In genomic region chr6:36863670-36864540, GRCh38 we compare ENCODE assay signal across 23 cellular contexts. TPM values are rescaled to one million over a fixed set of nuclear protein-coding genes. Genes with fewer than 3 reads are reported as not detected.
A peak's percentile ranks its signal among the peaks of the same experiment; 100 is the strongest.
DNase-seq lines count a peak whose midpoint lies in the region; ATAC-seq and TF ChIP-seq lines count a peak whose summit lies in the region.
"Had no signal": no experiment of that assay in that cellular context is flagged by ENCODE, and none has a peak within 500 bp of the region (broad histone marks: within the 10 kb centered on the region; RNA-seq: fewer than 3 reads in every experiment).

No MANE protein-coding gene starts in this region.

- CTCF ChIA-PET in activated CD4-positive, alpha-beta memory T cell treated with anti-CD3 and anti-CD28 coated beads, Interleukin-2, amount 10 ng/mL, durations not matched to agents 7 days and 5 days (lab: Charles Lee) = interaction anchor here (1.0 to 2.3 kb wide), 6 partner anchors 8 to 98 kb away, joined by 3 to 7 read pairs (median 6); partner anchors contain the start of gene C6orf89
- CTCF ChIA-PET in activated CD4-positive, alpha-beta memory T cell treated with anti-CD3 and anti-CD28 coated beads for 36 hours (lab: Charles Lee) = interaction anchor here (1.2 to 5.1 kb wide), 4 partner anchors 10 to 154 kb away, joined by 3 to 41 read pairs (median 3); no protein-coding TSS in a partner anchor

- H3K4me1 Mint-ChIP-seq in activated CD4-positive, alpha-beta memory T cell treated with anti-CD3 and anti-CD28 coated beads, Interleukin-2, amount 10 ng/mL, durations not matched to agents 7 days and 5 days = peaks cover 67% of the 10 kb centered on the region
- H3K4me1 Mint-ChIP-seq in activated CD4-positive, alpha-beta memory T cell treated with anti-CD3 and anti-CD28 coated beads for 36 hours (ENCODE audit: low read depth) = peaks cover 56% of the 10 kb centered on the region
- H3K4me1 Mint-ChIP-seq in activated T-helper 17 cell treated with anti-CD3 and anti-CD28 coated beads, Interleukin-2, amount 50 U/mL, for 72 hours = peaks cover 48% of the 10 kb centered on the region
- peaks cover 17% of the 10 kb centered on the region for H3K4me1 Mint-ChIP-seq in neural crest cell
- peaks cover 47% of the 10 kb centered on the region for H3K4me1 Mint-ChIP-seq in activated T-cell treated with anti-CD3 and anti-CD28 coated beads, Interleukin-2, amount 50 U/mL, for 72 hours (ENCODE audit: low read depth)

- intact Hi-C loops in activated CD4-positive, alpha-beta memory T cell treated with anti-CD3 and anti-CD28 coated beads for 36 hours (cut with micrococcal nuclease) = no loop called here

- H3K27me3 Mint-ChIP-seq in activated CD4-positive, alpha-beta memory T cell treated with anti-CD3 and anti-CD28 coated beads, Interleukin-2, amount 10 ng/mL, durations not matched to agents 7 days and 5 days = no peaks in the 10 kb centered on the region
- H3K27me3 Mint-ChIP-seq in activated CD4-positive, alpha-beta memory T cell treated with anti-CD3 and anti-CD28 coated beads for 36 hours = no peaks in the 10 kb centered on the region
- H3K27me3 Mint-ChIP-seq in activated T-helper 17 cell treated with anti-CD3 and anti-CD28 coated beads, Interleukin-2, amount 50 U/mL, for 72 hours = no peaks in the 10 kb centered on the region
- H3K27me3 Mint-ChIP-seq in neural crest cell (ENCODE audit: low read depth) = no peaks in the 10 kb centered on the region
- H3K27me3 Mint-ChIP-seq in activated T-cell treated with anti-CD3 and anti-CD28 coated beads, Interleukin-2, amount 50 U/mL, for 72 hours (ENCODE audit: low read depth) = no peaks in the 10 kb centered on the region
- H3K27me3 Mint-ChIP-seq: stimulated activated naive CD8-positive, alpha-beta T cell treated with anti-CD3 and anti-CD28 coated beads, Interleukin-15, amount 100 ng/mL, for 72 hours; type B pancreatic cell had no signal

- H3K9me3 Mint-ChIP-seq in activated CD4-positive, alpha-beta memory T cell treated with anti-CD3 and anti-CD28 coated beads, Interleukin-2, amount 10 ng/mL, durations not matched to agents 7 days and 5 days = no peaks in the 10 kb centered on the region
- no peaks in the 10 kb centered on the region for H3K9me3 Mint-ChIP-seq in activated CD4-positive, alpha-beta memory T cell treated with anti-CD3 and anti-CD28 coated beads for 36 hours
- no peaks in the 10 kb centered on the region for H3K9me3 Mint-ChIP-seq in activated T-helper 17 cell treated with anti-CD3 and anti-CD28 coated beads, Interleukin-2, amount 50 U/mL, for 72 hours
- no peaks in the 10 kb centered on the region for H3K9me3 Mint-ChIP-seq in neural crest cell
- H3K9me3 Mint-ChIP-seq in activated T-cell treated with anti-CD3 and anti-CD28 coated beads, Interleukin-2, amount 50 U/mL, for 72 hours = no peaks in the 10 kb centered on the region
- H3K9me3 Mint-ChIP-seq: stimulated activated naive CD8-positive, alpha-beta T cell treated with anti-CD3 and anti-CD28 coated beads, Interleukin-15, amount 100 ng/mL, for 72 hours; type B pancreatic cell had no signal

- H3K27ac Mint-ChIP-seq in activated CD4-positive, alpha-beta memory T cell treated with anti-CD3 and anti-CD28 coated beads, Interleukin-2, amount 10 ng/mL, durations not matched to agents 7 days and 5 days = peak overlapping the region; percentile 44
- H3K27ac Mint-ChIP-seq in activated CD4-positive, alpha-beta memory T cell treated with anti-CD3 and anti-CD28 coated beads for 36 hours = no peak overlapping the region
- H3K27ac Mint-ChIP-seq in activated T-helper 17 cell treated with anti-CD3 and anti-CD28 coated beads, Interleukin-2, amount 50 U/mL, for 72 hours = peak overlapping the region; percentile 88
- H3K27ac Mint-ChIP-seq in neural crest cell (ENCODE audit: unreplicated experiment) = peak overlapping the region; percentile 17
- no peak overlapping the region for H3K27ac Mint-ChIP-seq in activated T-cell treated with anti-CD3 and anti-CD28 coated beads, Interleukin-2, amount 50 U/mL, for 72 hours
- H3K27ac Mint-ChIP-seq: stimulated activated naive CD8-positive, alpha-beta T cell treated with anti-CD3 and anti-CD28 coated beads, Interleukin-15, amount 100 ng/mL, for 72 hours; type B pancreatic cell had no signal

- TF ChIP-seq CTCF in neural crest cell (conservative IDR thresholded peaks at IDR 0.05) = no peak

- POLR2A ChIA-PET in activated CD4-positive, alpha-beta memory T cell treated with anti-CD3 and anti-CD28 coated beads, Interleukin-2, amount 10 ng/mL, durations not matched to agents 7 days and 5 days (lab: Charles Lee) = interaction anchor here (1.1 to 2.9 kb wide), 5 partner anchors 9 to 95 kb away, joined by 3 to 26 read pairs (median 5); partner anchors contain the start of gene PPIL1
- POLR2A ChIA-PET in activated CD4-positive, alpha-beta memory T cell treated with anti-CD3 and anti-CD28 coated beads for 36 hours (lab: Charles Lee) = no interaction called here

- peaks cover 74% of the 10 kb centered on the region for H3K36me3 Mint-ChIP-seq in activated CD4-positive, alpha-beta memory T cell treated with anti-CD3 and anti-CD28 coated beads, Interleukin-2, amount 10 ng/mL, durations not matched to agents 7 days and 5 days (ENCODE audit: low read depth)
- H3K36me3 Mint-ChIP-seq in activated CD4-positive, alpha-beta memory T cell treated with anti-CD3 and anti-CD28 coated beads for 36 hours = peaks cover 53% of the 10 kb centered on the region
- peaks cover 96% of the 10 kb centered on the region for H3K36me3 Mint-ChIP-seq in activated T-helper 17 cell treated with anti-CD3 and anti-CD28 coated beads, Interleukin-2, amount 50 U/mL, for 72 hours (ENCODE audit: low read depth)
- H3K36me3 Mint-ChIP-seq in neural crest cell (ENCODE audit: low read depth) = peaks cover 10% of the 10 kb centered on the region
- peaks cover 10 to 42% of the 10 kb centered on the region in 2 donors for H3K36me3 Mint-ChIP-seq in activated T-cell treated with anti-CD3 and anti-CD28 coated beads, Interleukin-2, amount 50 U/mL, for 72 hours (ENCODE audit: insufficient read depth in 2 of 2)

- ATAC-seq in activated T-helper 17 cell treated with anti-CD3 and anti-CD28 coated beads, Interleukin-2, amount 50 U/mL, for 72 hours (replicated peaks) = no peak
- ATAC-seq in activated T-cell treated with anti-CD3 and anti-CD28 coated beads, Interleukin-2, amount 50 U/mL, for 72 hours (replicated peaks in 1 of 2) = no peak
- ATAC-seq: GM12878; left lobe of liver; mucosa of descending colon; right lobe of liver; stimulated activated naive CD8-positive, alpha-beta T cell treated with anti-CD3 and anti-CD28 coated beads, Interleukin-15, amount 100 ng/mL, for 72 hours had no signal

- no peak overlapping the region for H3K4me3 Mint-ChIP-seq in activated CD4-positive, alpha-beta memory T cell treated with anti-CD3 and anti-CD28 coated beads, Interleukin-2, amount 10 ng/mL, durations not matched to agents 7 days and 5 days
- H3K4me3 Mint-ChIP-seq in activated CD4-positive, alpha-beta memory T cell treated with anti-CD3 and anti-CD28 coated beads for 36 hours = no peak overlapping the region
- H3K4me3 Mint-ChIP-seq in activated T-helper 17 cell treated with anti-CD3 and anti-CD28 coated beads, Interleukin-2, amount 50 U/mL, for 72 hours = peak overlapping the region; percentile 59
- no peak overlapping the region for H3K4me3 Mint-ChIP-seq in neural crest cell
- no peak overlapping the region for H3K4me3 Mint-ChIP-seq in activated T-cell treated with anti-CD3 and anti-CD28 coated beads, Interleukin-2, amount 50 U/mL, for 72 hours
- H3K4me3 Mint-ChIP-seq: stimulated activated naive CD8-positive, alpha-beta T cell treated with anti-CD3 and anti-CD28 coated beads, Interleukin-15, amount 100 ng/mL, for 72 hours; type B pancreatic cell had no signal

- no peak for DNase-seq in activated CD4-positive, alpha-beta memory T cell treated with anti-CD3 and anti-CD28 coated beads, Interleukin-2, amount 10 ng/mL, durations not matched to agents 7 days and 5 days
- no peak for DNase-seq in activated CD4-positive, alpha-beta memory T cell treated with anti-CD3 and anti-CD28 coated beads for 36 hours
- DNase-seq in NCI-H1417 (lab: John Stamatoyannopoulos, UW) (peak; percentile 19 to 90 (median 77)), neural crest cell (ENCODE audit: low read depth, low spot score) (no peak), NK-92 (lab: John Stamatoyannopoulos, UW; ENCODE audit: unreplicated experiment) (no peak)
- no peak for DNase-seq in activated T-cell treated with anti-CD3 and anti-CD28 coated beads, Interleukin-2, amount 50 U/mL, for 72 hours
- DNase-seq in stimulated activated CD4-positive, alpha-beta T cell treated with anti-CD3 and anti-CD28 coated beads, Interleukin-4, amount 100 ng/mL, for 4 hours = no peak
- DNase-seq: activated naive CD4-positive, alpha-beta T cell treated with anti-CD3 and anti-CD28 coated beads, Interleukin-2, amount 50 U/mL, for 16 hours; activated T-cell treated with anti-CD3 and anti-CD28 coated beads for 4 hours; cortex of kidney; DMS153; GF-D8; KBM-7; mucosa of descending colon; NCI-H1092; occipital lobe; right lobe of liver; stimulated activated naive CD8-positive, alpha-beta T cell treated with anti-CD3 and anti-CD28 coated beads, Interleukin-15, amount 100 ng/mL, for 72 hours; T-helper 9 cell had no signal

RNA-seq across cellular contexts. Expression of gene PPIL1, which starts 10.7 kb away (rescaled TPM):
- 10 to 100 TPM; 22.8 to 24.3 TPM for total RNA-seq in activated CD4-positive, alpha-beta memory T cell treated with anti-CD3 and anti-CD28 coated beads, Interleukin-2, amount 10 ng/mL, durations not matched to agents 7 days and 5 days
- 10 to 100 TPM; 38.5 to 40.6 TPM for total RNA-seq in activated CD4-positive, alpha-beta memory T cell treated with anti-CD3 and anti-CD28 coated beads for 36 hours
- total RNA-seq in activated T-helper 17 cell treated with anti-CD3 and anti-CD28 coated beads, Interleukin-2, amount 50 U/mL, for 72 hours = 10 to 100 TPM; 23.6 to 60.3 TPM
- total RNA-seq in neural crest cell = 82.8 and 84.9 TPM in 2 replicates
- total RNA-seq in activated T-cell treated with anti-CD3 and anti-CD28 coated beads, Interleukin-2, amount 50 U/mL, for 72 hours = 10 to 100 TPM; 32.6 to 43.0 TPM

RNA-seq across cellular contexts. Expression of gene C6orf89, which starts 21.8 kb away (rescaled TPM):
- total RNA-seq in activated CD4-positive, alpha-beta memory T cell treated with anti-CD3 and anti-CD28 coated beads, Interleukin-2, amount 10 ng/mL, durations not matched to agents 7 days and 5 days = 10 to 100 TPM; 51.8 to 53.8 TPM
- 10 to 100 TPM; 29.2 to 29.8 TPM for total RNA-seq in activated CD4-positive, alpha-beta memory T cell treated with anti-CD3 and anti-CD28 coated beads for 36 hours
- 10 to 100 TPM; 39.3 to 47.0 TPM for total RNA-seq in activated T-helper 17 cell treated with anti-CD3 and anti-CD28 coated beads, Interleukin-2, amount 50 U/mL, for 72 hours
- 29.0 and 32.3 TPM in 2 replicates for total RNA-seq in neural crest cell
- 10 to 100 TPM; 53.1 to 54.6 TPM for total RNA-seq in activated T-cell treated with anti-CD3 and anti-CD28 coated beads, Interleukin-2, amount 50 U/mL, for 72 hours

RNA-seq across cellular contexts. Expression of gene CPNE5, which starts 24.7 kb away (rescaled TPM):
- total RNA-seq in activated CD4-positive, alpha-beta memory T cell treated with anti-CD3 and anti-CD28 coated beads, Interleukin-2, amount 10 ng/mL, durations not matched to agents 7 days and 5 days = 1 to 10 TPM; 4.0 TPM
- total RNA-seq in activated CD4-positive, alpha-beta memory T cell treated with anti-CD3 and anti-CD28 coated beads for 36 hours = 1 to 10 TPM; 1.5 to 1.8 TPM
- 1 to 10 TPM; 2.2 to 3.9 TPM for total RNA-seq in activated T-helper 17 cell treated with anti-CD3 and anti-CD28 coated beads, Interleukin-2, amount 50 U/mL, for 72 hours
- total RNA-seq in neural crest cell = 0.54 and 1.0 TPM in 2 replicates
- 1 to 10 TPM in 1 of 2 donors, under 1 TPM in 1; 0.48 to 2.6 TPM for total RNA-seq in activated T-cell treated with anti-CD3 and anti-CD28 coated beads, Interleukin-2, amount 50 U/mL, for 72 hours

Comparison
In these comparisons a context has a peak if more than half of its experiments do, and no peak if none do; other contexts are left out.
1. H3K27ac Mint-ChIP-seq: peak in activated CD4-positive, alpha-beta memory T cell treated with anti-CD3 and anti-CD28 coated beads, Interleukin-2, amount 10 ng/mL, durations not matched to agents 7 days and 5 days (single experiment), activated T-helper 17 cell treated with anti-CD3 and anti-CD28 coated beads, Interleukin-2, amount 50 U/mL, for 72 hours (single experiment) and neural crest cell (single experiment); none in activated CD4-positive, alpha-beta memory T cell treated with anti-CD3 and anti-CD28 coated beads for 36 hours (single experiment) and activated T-cell treated with anti-CD3 and anti-CD28 coated beads, Interleukin-2, amount 50 U/mL, for 72 hours (single experiment).
2. DNase-seq: peak in NCI-H1417 (3 of 3); none in activated CD4-positive, alpha-beta memory T cell treated with anti-CD3 and anti-CD28 coated beads, Interleukin-2, amount 10 ng/mL, durations not matched to agents 7 days and 5 days (single experiment), activated CD4-positive, alpha-beta memory T cell treated with anti-CD3 and anti-CD28 coated beads for 36 hours (single experiment), neural crest cell (single experiment), NK-92 (single experiment), activated T-cell treated with anti-CD3 and anti-CD28 coated beads, Interleukin-2, amount 50 U/mL, for 72 hours (0 of 2) and stimulated activated CD4-positive, alpha-beta T cell treated with anti-CD3 and anti-CD28 coated beads, Interleukin-4, amount 100 ng/mL, for 4 hours (0 of 2).